In genomic region chr11:75474878-75475766, GRCh38 we compare ENCODE assay signal across 8 cellular contexts. TPM values are rescaled to one million over a fixed set of nuclear protein-coding genes. Genes with fewer than 3 reads are reported as not detected.
DNase-seq lines count a peak whose midpoint lies in the region; ATAC-seq and TF ChIP-seq lines count a peak whose summit lies in the region.

No MANE protein-coding gene starts in this region.

- TF ChIP-seq EP300 in gastroesophageal sphincter (IDR thresholded peaks at IDR 0.05): no peak

- WGBS in gastroesophageal sphincter (ENCODE audit: low coverage in 1 of 2), 2 donors: 51 to 52% methylated on average over 8 to 12 of the region's 16 CpGs

- DNase-seq in NCI-H2227 treated with DMSO at 0.1 percent for 48 hours (lab: John Stamatoyannopoulos, UW) (peak; percentile 81), skeletal muscle cell (ENCODE audit: low read depth) (no peak), NCI-H345 (lab: John Stamatoyannopoulos, UW) (no peak)
- peak; percentile 18 for DNase-seq in activated CD8-positive, alpha-beta memory T cell treated with anti-CD3 and anti-CD28 coated beads, Interleukin-2, amount 50 U/mL, for 24 hours (ENCODE audit: extremely low read depth)

- no peaks in the 10 kb centered on the region for H3F3A ChIP-seq in DOHH2 (ENCODE audit: control insufficient read depth, insufficient read depth)

- H3K4me1 ChIP-seq in DOHH2 (ENCODE audit: control insufficient read depth, low read length) (peaks cover 26% of the 10 kb centered on the region), gastroesophageal sphincter (peaks cover 0 to 29% (median 14%) of the 10 kb centered on the region in 3 donors)

- H4K20me1 ChIP-seq in DOHH2 (ENCODE audit: control insufficient read depth, insufficient read depth, low read depth, low read length): no peaks in the 10 kb centered on the region

- 0 out of 2 replicates have a peak overlapping the region, but pooled peaks have one; percentile 27 for H3K4me3 ChIP-seq in DOHH2 (ENCODE audit: low read length)
- no peak overlapping the region for H3K4me3 ChIP-seq in gastroesophageal sphincter
- H3K4me3 ChIP-seq in skeletal muscle cell (ENCODE audit: low read depth, low read length): peak overlapping the region; percentile 11

- peak overlapping the region; percentile 59 for H3K4me2 ChIP-seq in DOHH2 (ENCODE audit: low read length)

- H3K9me3 ChIP-seq in DOHH2 (ENCODE audit: control insufficient read depth, insufficient read depth, low read length) (no peaks in the 10 kb centered on the region), gastroesophageal sphincter (no peaks in the 10 kb centered on the region)

- H3K27me3 ChIP-seq in DOHH2 (ENCODE audit: control insufficient read depth, low read length): peaks cover 4% of the 10 kb centered on the region; the same call in 1 of the 2 replicates
- H3K27me3 ChIP-seq in gastroesophageal sphincter: no peaks in the 10 kb centered on the region

- H3K36me3 ChIP-seq in DOHH2 (ENCODE audit: control insufficient read depth, low read length) (no peaks in the 10 kb centered on the region), gastroesophageal sphincter (no peaks in the 10 kb centered on the region)

- no peaks in the 10 kb centered on the region for H3K79me2 ChIP-seq in DOHH2 (ENCODE audit: control insufficient read depth, low read length)

- no peak for TF ChIP-seq CTCF in DOHH2 (IDR thresholded peaks at IDR 0.05; ENCODE audit: low read depth, low read length, poor library complexity, severe bottlenecking)
- TF ChIP-seq CTCF in gastroesophageal sphincter (IDR thresholded peaks at IDR 0.05): no peak

- H3K9me2 ChIP-seq in DOHH2 (replicated peaks; ENCODE audit: control insufficient read depth, low read length): no peaks in the 10 kb centered on the region

- ATAC-seq in gastroesophageal sphincter (peak; percentile 42), GM21529 (IDR thresholded peaks at IDR 0.05; ENCODE audit: unreplicated experiment) (no peak), esophagus mucosa (no peak)

- no peak for TF ChIP-seq POLR2A in gastroesophageal sphincter (IDR thresholded peaks at IDR 0.05)

- H3K27ac ChIP-seq in DOHH2 (ENCODE audit: low read depth, low read length) (no peak overlapping the region), gastroesophageal sphincter (peak overlapping the region in 3 of 4 donors; percentile 44 to 52 (median 51))

RNA-seq across cellular contexts. Expression of gene KLHL35, which starts 42.1 kb away (rescaled TPM):
- under 1 TPM in 1 of 4 donors, not detected in 3; 0.72 TPM for total RNA-seq in gastroesophageal sphincter
- total RNA-seq in esophagus mucosa: 0.84 TPM

RNA-seq across cellular contexts. Expression of gene GDPD5, which starts 50.6 kb away (rescaled TPM):
- total RNA-seq in gastroesophageal sphincter (1 to 10 TPM; 3.8 to 9.3 (median 6.4) TPM), esophagus mucosa (1.0 TPM)

Comparison
In these comparisons a context has a peak if more than half of its experiments do, and no peak if none do; other contexts are left out.
1. H3K4me3 ChIP-seq: peak in DOHH2 (single experiment) and skeletal muscle cell (single experiment); none in gastroesophageal sphincter (0 of 2).
2. DNase-seq: peak in NCI-H2227 treated with DMSO at 0.1 percent for 48 hours (single experiment) and activated CD8-positive, alpha-beta memory T cell treated with anti-CD3 and anti-CD28 coated beads, Interleukin-2, amount 50 U/mL, for 24 hours (single experiment); none in skeletal muscle cell (single experiment) and NCI-H345 (single experiment).